In the genomic region with DNA sequence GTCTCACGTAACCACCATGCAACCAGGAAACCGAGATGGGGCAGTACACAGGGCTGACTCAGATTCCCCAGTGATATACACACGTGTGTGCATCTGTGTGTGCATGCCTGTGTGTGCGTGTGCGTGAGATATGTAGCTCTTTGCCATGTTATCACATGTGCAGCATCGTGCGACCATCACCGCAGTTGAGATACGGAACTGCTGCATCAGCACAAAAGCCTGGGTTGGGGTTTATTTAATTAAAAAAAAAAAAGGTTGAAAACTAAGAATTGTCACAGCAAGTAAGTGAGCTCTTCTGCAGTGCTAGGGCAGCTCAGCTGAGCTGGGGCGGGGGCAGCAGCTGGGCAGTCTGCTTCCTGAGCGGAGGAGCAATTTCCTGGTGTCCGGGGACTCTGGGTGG, we compare ENCODE assay signal across 21 cellular contexts.
DNase-seq lines count a peak whose midpoint lies in the region; ATAC-seq, FAIRE-seq and TF ChIP-seq lines count a peak whose summit lies in the region.
"Had no signal": no experiment of that assay in that cellular context is flagged by ENCODE, and none has a peak within 500 bp of the region (broad histone marks: within the 10 kb centered on the region; RNA-seq: fewer than 3 reads in every experiment).

No MANE protein-coding gene starts in this region.

- H3K79me2 ChIP-seq in K562 (ENCODE audit: control insufficient read depth, insufficient read depth, low read length) = no peaks in the 10 kb centered on the region

- peaks cover 0 to 7% (median 0%) of the 10 kb centered on the region in 11 experiments; a peak in 2 of 22 replicates for H4K20me1 ChIP-seq in BLaER1 treated with 17β-estradiol and CSF1 and Interleukin-3, amounts not matched to agents 10 nM and 100 nM
- H4K20me1 ChIP-seq in K562 (replicated peaks; ENCODE audit: control insufficient read depth, insufficient read depth, low read length) = no peaks in the 10 kb centered on the region; the same call in 1 of the 2 replicates

- no peaks in the 10 kb centered on the region for H3K36me3 ChIP-seq in BLaER1 treated with 17β-estradiol and CSF1 and Interleukin-3, amounts not matched to agents 10 nM and 100 nM
- H3K36me3 ChIP-seq in K562 (ENCODE audit: control insufficient read depth, insufficient read depth, low read length) = no peaks in the 10 kb centered on the region
- H3K36me3 ChIP-seq in effector memory CD4-positive, alpha-beta T cell (ENCODE audit: control insufficient read depth, insufficient read depth, low read length) = no peaks in the 10 kb centered on the region

- peaks cover 20% of the 10 kb centered on the region for H3K36me3 Mint-ChIP-seq in glutamatergic neuron (ENCODE audit: unreplicated experiment)
- H3K36me3 Mint-ChIP-seq: CD14-positive monocyte; CD8-positive, alpha-beta memory T cell had no signal

- TF ChIP-seq RAD21 in A549 (conservative IDR thresholded peaks at IDR 0.05 in 1 of 2, IDR thresholded peaks at IDR 0.05 in 1 of 2) (no peak), K562 (CRISPR knock-in tag; conservative IDR thresholded peaks at IDR 0.05 in 1 of 2, IDR thresholded peaks at IDR 0.05 in 1 of 2) (no peak)

- H3K4me3 ChIP-seq in A549 (no peak overlapping the region), K562 (no peak overlapping the region)
- H3K4me3 ChIP-seq in BLaER1 treated with 17β-estradiol and CSF1 and Interleukin-3, amounts not matched to agents 10 nM and 100 nM = no peak overlapping the region
- no peak overlapping the region for H3K4me3 ChIP-seq in effector memory CD4-positive, alpha-beta T cell (ENCODE audit: insufficient read depth, low read depth, low read length, poor library complexity, severe bottlenecking)
- H3K4me3 ChIP-seq: GM23248 had no signal

- CTCF ChIA-PET in A549 (lab: Yijun Ruan, JAX) = interaction anchor here (0.6 to 1.4 kb wide), 5 partner anchors 10 to 1206 kb away, joined by 3 to 5 read pairs (median 3); no protein-coding TSS in a partner anchor
- CTCF ChIA-PET in K562 (lab: Yijun Ruan, JAX; ENCODE audit: low intra/inter-chr PET ratio) = interaction anchor here (0.5 kb wide), 1 partner anchor 516 kb away, joined by 3 read pairs; no protein-coding TSS in a partner anchor
- CTCF ChIA-PET in HEK293T (lab: Yijun Ruan, JAX) = interaction anchor here (0.6 kb wide), 1 partner anchor 28 kb away, joined by 5 read pairs; no protein-coding TSS in a partner anchor

- 79% methylated on average over 12 of the region's 12 CpGs for WGBS in A549 (ENCODE audit: missing lambda C conversion rate)
- WGBS in K562 (ENCODE audit: insufficient coverage, low coverage, missing lambda C conversion rate) = 12% methylated on average over 12 of the region's 12 CpGs

- no peak for TF ChIP-seq EP300 in A549 (IDR thresholded peaks at IDR 0.05)
- TF ChIP-seq EP300 in K562 (IDR thresholded peaks at IDR 0.05; ENCODE audit: low read length) = no peak

- H3K4me1 ChIP-seq in A549 (peaks cover 28% of the 10 kb centered on the region), K562 (replicated peaks in 1 of 2; ENCODE audit: control insufficient read depth in 2 of 2, insufficient read depth in 2 of 2, low read length in 2 of 2) (peaks cover 0 to 2% of the 10 kb centered on the region in 2 experiments; a peak in 2 of 5 replicates)
- H3K4me1 ChIP-seq in BLaER1 treated with 17β-estradiol and CSF1 and Interleukin-3, amounts not matched to agents 10 nM and 100 nM = peaks cover 0 to 44% (median 32%) of the 10 kb centered on the region in 10 experiments; a peak in 14 of 20 replicates
- no peaks in the 10 kb centered on the region for H3K4me1 ChIP-seq in effector memory CD4-positive, alpha-beta T cell (ENCODE audit: control insufficient read depth, insufficient read depth, low read length, poor library complexity, severe bottlenecking)

- in situ Hi-C loops in K562 (cut with MboI) = no loop called here

- H3K4me2 ChIP-seq in A549 = no peak overlapping the region
- H3K4me2 ChIP-seq in BLaER1 treated with 17β-estradiol and CSF1 and Interleukin-3, amounts not matched to agents 10 nM and 100 nM = peak overlapping the region in 7 of 11 experiments; percentile 45 to 70 (median 63); a peak in 12 of 22 replicates
- no peak overlapping the region for H3K4me2 ChIP-seq in K562 (ENCODE audit: insufficient read depth, low read length)

- intact Hi-C loops in K562 (cut with micrococcal nuclease) = no loop called here

- TF ChIP-seq POLR2A in A549 (IDR thresholded peaks at IDR 0.05; ENCODE audit: low read length) = no peak
- TF ChIP-seq POLR2A in K562 (conservative IDR thresholded peaks at IDR 0.05) = no peak
- no peak for TF ChIP-seq POLR2A in GM12892 (IDR thresholded peaks at IDR 0.05; ENCODE audit: low read depth, low read length)

- BruUV-seq in K562 (replicated peaks; lab: Mats Ljungman, UMichigan) = no TSS peak

- H3K27me3 Mint-ChIP-seq in glutamatergic neuron (ENCODE audit: unreplicated experiment) = peaks cover 32% of the 10 kb centered on the region

- H3K4me3 Mint-ChIP-seq in glutamatergic neuron (ENCODE audit: unreplicated experiment) = no peak overlapping the region
- H3K4me3 Mint-ChIP-seq: CD14-positive monocyte; CD4-positive, alpha-beta T cell; CD8-positive, alpha-beta memory T cell; H9; HFFc6 had no signal

- ATAC-seq in A549 = no peak
- no peak for ATAC-seq in K562

- H3K9me3 ChIP-seq in A549 (no peaks in the 10 kb centered on the region), K562 (replicated peaks; ENCODE audit: control insufficient read depth, insufficient read depth, low read depth, low read length) (no peaks in the 10 kb centered on the region)
- H3K9me3 ChIP-seq in BLaER1 treated with 17β-estradiol and CSF1 and Interleukin-3, amounts not matched to agents 10 nM and 100 nM (replicated peaks in 1 of 11) = peaks cover 0 to 14% (median 0%) of the 10 kb centered on the region in 11 experiments; a peak in 5 of 22 replicates
- H3K9me3 ChIP-seq in effector memory CD4-positive, alpha-beta T cell (ENCODE audit: control insufficient read depth, low read length) = no peaks in the 10 kb centered on the region

- DNase-seq in A549 (ENCODE audit: low read depth in 1 of 2, low spot score in 1 of 2) (no peak), K562 (ENCODE audit: extremely low read depth in 1 of 4, low spot score in 3 of 4) (no peak), glutamatergic neuron (no peak), GM12892 (ENCODE audit: insufficient read length) (no peak), HEK293T (ENCODE audit: extremely low spot score) (no peak)
- DNase-seq in effector memory CD4-positive, alpha-beta T cell = no peak
- DNase-seq in activated CD4-positive, alpha-beta T cell treated with anti-CD3 and anti-CD28 coated beads, Interleukin-2, amount 50 U/mL, for 4 hours = no peak
- DNase-seq: 8988T; CD4-positive, alpha-beta T cell; CD8-positive, alpha-beta memory T cell; DMS 273 treated with DMSO at 0.1 percent for 48 hours; DMS79; EL; GDM1; GM23248; HFFc6 had no signal

- H3K4me1 Mint-ChIP-seq in glutamatergic neuron (ENCODE audit: low read depth, unreplicated experiment) = peaks cover 50% of the 10 kb centered on the region
- H3K4me1 Mint-ChIP-seq: CD14-positive monocyte; CD8-positive, alpha-beta memory T cell; H9 had no signal

- POLR2A ChIA-PET in A549 (lab: Yijun Ruan, JAX) = no interaction called here
- POLR2A ChIA-PET in K562 (lab: Yijun Ruan, JAX) = interaction anchor here (0.7 kb wide), 1 partner anchor 19 kb away, joined by 3 read pairs; no protein-coding TSS in a partner anchor
- POLR2A ChIA-PET in HEK293T (lab: Yijun Ruan, JAX) = no interaction called here

- H2AFZ ChIP-seq in K562 (ENCODE audit: low read depth, low read length) = no peak overlapping the region
- H2AFZ ChIP-seq: GM23248 had no signal

- no peak for TF ChIP-seq CTCF in A549 (IDR thresholded peaks at IDR 0.05)
- TF ChIP-seq CTCF in K562 (IDR thresholded peaks at IDR 0.05 in 2 of 3, conservative IDR thresholded peaks at IDR 0.05 in 1 of 3; ENCODE audit: insufficient read depth in 2 of 3, low read depth in 1 of 3, low read length in 3 of 3) = no peak
- no peak for TF ChIP-seq CTCF in glutamatergic neuron (IDR thresholded peaks at IDR 0.05; ENCODE audit: partially characterized antibody, unreplicated experiment)

- peak overlapping the region; percentile 58 to 62; a peak in 4 of 6 replicates for H3K27ac ChIP-seq in A549
- no peak overlapping the region for H3K27ac ChIP-seq in BLaER1 treated with 17β-estradiol and CSF1 and Interleukin-3, amounts not matched to agents 10 nM and 100 nM
- no peak overlapping the region for H3K27ac ChIP-seq in K562 (ENCODE audit: extremely low read depth, low read depth, low read length)
- H3K27ac ChIP-seq in effector memory CD4-positive, alpha-beta T cell (ENCODE audit: insufficient read depth, low read length, poor library complexity, severe bottlenecking) = no peak overlapping the region
- H3K27ac ChIP-seq: GM23248 had no signal

- H3K9me3 Mint-ChIP-seq in glutamatergic neuron (ENCODE audit: unreplicated experiment) = peaks cover 44% of the 10 kb centered on the region
- H3K9me3 Mint-ChIP-seq: CD14-positive monocyte; CD4-positive, alpha-beta T cell had no signal

- FAIRE-seq in A549 (lab: Jason Lieb, UNC) = no peak
- FAIRE-seq in K562 (lab: Jason Lieb, UNC) = no peak
- FAIRE-seq in GM12892 (lab: Jason Lieb, UNC) = no peak
- FAIRE-seq: D721Med, GM12891 had no signal

- H3K27me3 ChIP-seq in BLaER1 treated with 17β-estradiol and CSF1 and Interleukin-3, amounts not matched to agents 10 nM and 100 nM = no peaks in the 10 kb centered on the region
- H3K27me3 ChIP-seq in K562 (ENCODE audit: control insufficient read depth in 2 of 2, insufficient read depth in 2 of 2, low read length in 2 of 2) = peaks cover 0 to 40% of the 10 kb centered on the region in 2 experiments; a peak in 4 of 5 replicates
- no peaks in the 10 kb centered on the region for H3K27me3 ChIP-seq in effector memory CD4-positive, alpha-beta T cell (replicated peaks; ENCODE audit: control insufficient read depth, insufficient read depth, low read length, poor library complexity, severe bottlenecking)

- peaks cover 4% of the 10 kb centered on the region for H3K9me1 ChIP-seq in K562 (ENCODE audit: control insufficient read depth, insufficient read depth, low read length)

- H3K27ac Mint-ChIP-seq in glutamatergic neuron (ENCODE audit: unreplicated experiment) = peak overlapping the region; percentile 33
- H3K27ac Mint-ChIP-seq: CD14-positive monocyte; CD4-positive, alpha-beta T cell; CD8-positive, alpha-beta memory T cell; HFFc6 had no signal

- no peak overlapping the region for H3K9ac ChIP-seq in BLaER1 treated with 17β-estradiol and CSF1 and Interleukin-3, amounts not matched to agents 10 nM and 100 nM
- no peak overlapping the region for H3K9ac ChIP-seq in K562 (ENCODE audit: insufficient read depth in 1 of 2, low read depth in 2 of 2, low read length in 2 of 2)
- H3K9ac ChIP-seq: GM23248 had no signal

TF ChIP-seq in K562, 482 proteins besides CTCF, POLR2A, EP300 and RAD21 (continues in another document):
- TF ChIP-seq ETV6 (IDR thresholded peaks at IDR 0.05; ENCODE audit: borderline replicate concordance in 1 of 2, low read depth in 2 of 2, low read length in 1 of 2) (no peak), ETV6 (CRISPR knock-in tag; IDR thresholded peaks at IDR 0.05; ENCODE audit: borderline replicate concordance) (no peak)

TF ChIP-seq in HEK293T, 16 proteins besides CTCF, POLR2A, EP300 and RAD21 (continues in another document):
- TF ChIP-seq FOXK2 (IDR thresholded peaks at IDR 0.05) = no peak

Comparison
In these comparisons a context has a peak if more than half of its experiments do, and no peak if none do; other contexts are left out.
1. H3K27ac ChIP-seq: peak in A549 (2 of 2); none in BLaER1 treated with 17β-estradiol and CSF1 and Interleukin-3, amounts not matched to agents 10 nM and 100 nM (0 of 11), K562 (single experiment) and effector memory CD4-positive, alpha-beta T cell (single experiment).
2. H3K4me2 ChIP-seq: peak in BLaER1 treated with 17β-estradiol and CSF1 and Interleukin-3, amounts not matched to agents 10 nM and 100 nM (7 of 11); none in A549 (single experiment) and K562 (single experiment).
3. Of the 35 proteins assayed by ChIP-seq in both K562 and A549: peak only in K562: none; only in A549: none; in both: MAFK; in neither: 33; mixed calls (peak in some experiments, not most) for 1.